In genomic region chr14:73753043-73753886, GRCh38 we compare ENCODE assay signal across 1 cellular context.
TF ChIP-seq lines count a peak whose summit lies in the region.

No MANE protein-coding gene starts in this region.

TF ChIP-seq in K562, 482 proteins besides CTCF, POLR2A, EP300 and RAD21 (continued from another document):
- peak; percentile 51 for TF ChIP-seq HDAC3 (IDR thresholded peaks at IDR 0.05; ENCODE audit: borderline replicate concordance, partially characterized antibody)
- TF ChIP-seq E2F6 (IDR thresholded peaks at IDR 0.05; ENCODE audit: borderline replicate concordance in 1 of 2, extremely low read depth in 1 of 2, insufficient read depth in 1 of 2, insufficient read length in 1 of 2, low read depth in 1 of 2, low read length in 1 of 2, poor library complexity in 1 of 2, severe bottlenecking in 1 of 2) = peak in 1 of 2 experiments; percentile 33
